Comparison of ENCODE assay signal across 29 cellular contexts in genomic region chr6:43045371-43045930, GRCh38.
"Had no signal": no experiment of that assay in that cellular context is flagged by ENCODE, and none has a peak within 500 bp of the region (broad histone marks: within the 10 kb centered on the region; RNA-seq: fewer than 3 reads in every experiment).

No MANE protein-coding gene starts in this region.

- H3K27ac ChIP-seq: ascending aorta, cardiac muscle cell, epithelial cell of prostate, neutrophil, sigmoid colon, testis, transverse colon had no signal

- H3K36me3 Mint-ChIP-seq: natural killer cell treated with Interleukin-12 subunit alpha and Interleukin-12 subunit beta and Interleukin-15 and Interleukin-18, amount 100 ng/mL, for 72 hours had no signal

- H3K27me3 Mint-ChIP-seq: activated CD8-positive, alpha-beta T cell treated with anti-CD3 and anti-CD28 coated beads for 36 hours; activated naive CD8-positive, alpha-beta T cell treated with anti-CD3 and anti-CD28 coated beads, Interleukin-2, amount 10 ng/mL, durations not matched to agents 7 days and 5 days; brain; dendritic cell treated with granulocyte-macrophage colony-stimulating factor and Interleukin-4, amounts not matched to agents 40 ng/mL and 50 ng/mL, for 4 days; natural killer cell treated with Interleukin-12 subunit alpha and Interleukin-12 subunit beta and Interleukin-15 and Interleukin-18, amount 100 ng/mL, for 72 hours; progenitor cell of endocrine pancreas; stimulated activated memory B cell treated with anti-CD40 and anti-IgM and Interleukin-4, amounts not matched to agents 10 μg/mL and 1 μg/mL and 100 μg/mL, for 72 hours had no signal

- H3K4me3 Mint-ChIP-seq: activated CD8-positive, alpha-beta T cell treated with anti-CD3 and anti-CD28 coated beads for 36 hours; activated naive CD8-positive, alpha-beta T cell treated with anti-CD3 and anti-CD28 coated beads, Interleukin-2, amount 10 ng/mL, durations not matched to agents 7 days and 5 days; brain; dendritic cell treated with granulocyte-macrophage colony-stimulating factor and Interleukin-4, amounts not matched to agents 40 ng/mL and 50 ng/mL, for 4 days; endodermal cell; natural killer cell treated with Interleukin-12 subunit alpha and Interleukin-12 subunit beta and Interleukin-15 and Interleukin-18, amount 100 ng/mL, for 72 hours; stimulated activated memory B cell treated with anti-CD40 and anti-IgM and Interleukin-4, amounts not matched to agents 10 μg/mL and 1 μg/mL and 100 μg/mL, for 72 hours; T-helper 1 cell treated with Interleukin-12 subunit alpha and Interleukin-12 subunit beta and Interleukin-4 antibody, amounts not matched to agents 30 μg/mL and 1 μg/mL, for 36 hours had no signal

- ATAC-seq: activated CD8-positive, alpha-beta T cell treated with anti-CD3 and anti-CD28 coated beads for 36 hours; left ventricle myocardium superior; mucosa of descending colon; natural killer cell treated with Interleukin-12 subunit alpha and Interleukin-12 subunit beta and Interleukin-15 and Interleukin-18, amount 100 ng/mL, for 72 hours; stimulated activated memory B cell treated with anti-CD40 and anti-IgM and Interleukin-4, amounts not matched to agents 10 μg/mL and 1 μg/mL and 100 μg/mL, for 72 hours had no signal

- DNase-seq: activated CD4-positive, alpha-beta T cell treated with anti-CD3 and anti-CD28 coated beads, Interleukin-2, amount 50 U/mL, for 1 hour; activated CD4-positive, CD25-positive, alpha-beta regulatory T cell treated with anti-CD3 and anti-CD28 coated beads, Interleukin-2, amount 50 U/mL, for 72 hours; activated CD8-positive, alpha-beta T cell treated with anti-CD3 and anti-CD28 coated beads for 36 hours; activated effector memory CD4-positive, alpha-beta T cell treated with Interleukin-2 at 50 U/mL for 16 hours; activated naive CD4-positive, alpha-beta T cell treated with Interleukin-2 at 50 U/mL for 16 hours; activated naive CD8-positive, alpha-beta T cell treated with anti-CD3 and anti-CD28 coated beads, Interleukin-2, amount 10 ng/mL, durations not matched to agents 7 days and 5 days; activated T-cell treated with anti-CD3 and anti-CD28 coated beads, Interleukin-2, amount 50 U/mL, for 48 hours; endodermal cell; glutamatergic neuron; islet precursor cell; left ventricle myocardium superior; mucosa of descending colon; sigmoid colon; small intestine; stimulated activated CD4-positive, alpha-beta T cell treated with anti-CD3 and anti-CD28 coated beads, Interleukin-4, amount 100 ng/mL, for 24 hours; SW 1271; testis; transverse colon had no signal

- FAIRE-seq: frontal cortex, small intestine had no signal

- H3K4me3 ChIP-seq: ascending aorta, cardiac muscle cell, mucosa of descending colon, sigmoid colon, testis, transverse colon had no signal

- H3K27ac Mint-ChIP-seq: activated CD8-positive, alpha-beta T cell treated with anti-CD3 and anti-CD28 coated beads for 36 hours; activated naive CD8-positive, alpha-beta T cell treated with anti-CD3 and anti-CD28 coated beads, Interleukin-2, amount 10 ng/mL, durations not matched to agents 7 days and 5 days; dendritic cell treated with granulocyte-macrophage colony-stimulating factor and Interleukin-4, amounts not matched to agents 40 ng/mL and 50 ng/mL, for 4 days; natural killer cell treated with Interleukin-12 subunit alpha and Interleukin-12 subunit beta and Interleukin-15 and Interleukin-18, amount 100 ng/mL, for 72 hours; progenitor cell of endocrine pancreas; stimulated activated memory B cell treated with anti-CD40 and anti-IgM and Interleukin-4, amounts not matched to agents 10 μg/mL and 1 μg/mL and 100 μg/mL, for 72 hours; T-helper 1 cell treated with Interleukin-12 subunit alpha and Interleukin-12 subunit beta and Interleukin-4 antibody, amounts not matched to agents 30 μg/mL and 1 μg/mL, for 36 hours had no signal

- H3K9me3 ChIP-seq: ascending aorta, mucosa of descending colon, neutrophil, sigmoid colon, testis, transverse colon had no signal

- H3K9me3 Mint-ChIP-seq: activated CD8-positive, alpha-beta T cell treated with anti-CD3 and anti-CD28 coated beads for 36 hours; activated naive CD8-positive, alpha-beta T cell treated with anti-CD3 and anti-CD28 coated beads, Interleukin-2, amount 10 ng/mL, durations not matched to agents 7 days and 5 days; brain; dendritic cell treated with granulocyte-macrophage colony-stimulating factor and Interleukin-4, amounts not matched to agents 40 ng/mL and 50 ng/mL, for 4 days; endodermal cell; natural killer cell treated with Interleukin-12 subunit alpha and Interleukin-12 subunit beta and Interleukin-15 and Interleukin-18, amount 100 ng/mL, for 72 hours; stimulated activated memory B cell treated with anti-CD40 and anti-IgM and Interleukin-4, amounts not matched to agents 10 μg/mL and 1 μg/mL and 100 μg/mL, for 72 hours; T-helper 1 cell treated with Interleukin-12 subunit alpha and Interleukin-12 subunit beta and Interleukin-4 antibody, amounts not matched to agents 30 μg/mL and 1 μg/mL, for 36 hours had no signal

- H3K27me3 ChIP-seq: ascending aorta, cardiac muscle cell, neutrophil, sigmoid colon, testis, transverse colon had no signal

- H3K4me1 ChIP-seq: ascending aorta, sigmoid colon, testis, transverse colon had no signal
